In the genomic region with DNA sequence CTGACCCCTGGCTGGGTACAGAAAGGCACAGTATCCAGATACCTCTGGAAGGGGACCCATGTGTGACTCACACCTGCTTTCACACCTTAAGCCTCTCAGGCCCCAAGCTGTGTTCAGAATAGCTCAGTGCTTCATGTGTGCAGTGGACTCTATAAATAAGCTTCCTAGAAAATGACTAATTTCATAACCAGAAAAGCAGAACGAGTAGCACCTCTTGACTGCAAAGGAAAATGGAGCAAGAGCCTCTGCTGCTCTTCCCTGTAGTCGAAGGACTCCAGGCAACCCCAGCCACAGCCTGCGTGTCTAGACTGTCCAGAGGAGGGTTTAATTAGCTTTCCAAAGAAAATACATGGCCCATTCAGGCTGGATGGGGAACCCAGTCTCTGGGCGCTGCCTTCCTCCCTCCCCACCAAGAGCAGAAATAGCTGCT, we compare ENCODE assay signal across 10 cellular contexts. TPM values are rescaled to one million over a fixed set of nuclear protein-coding genes. Genes with fewer than 3 reads are reported as not detected.
DNase-seq lines count a peak whose midpoint lies in the region; ATAC-seq and TF ChIP-seq lines count a peak whose summit lies in the region.
"Had no signal": no experiment of that assay in that cellular context is flagged by ENCODE, and none has a peak within 500 bp of the region (broad histone marks: within the 10 kb centered on the region; RNA-seq: fewer than 3 reads in every experiment).

No MANE protein-coding gene starts in this region.

- H3F3A ChIP-seq in MM.1S (ENCODE audit: insufficient read depth, low read length) (peaks cover 15% of the 10 kb centered on the region), PC-3 (ENCODE audit: low read length, unreplicated experiment) (peaks cover 3% of the 10 kb centered on the region)

- H3K27ac ChIP-seq in MM.1S (ENCODE audit: low read length) = peak overlapping the region; percentile 83
- peak overlapping the region in 1 of 4 donors; percentile 58 for H3K27ac ChIP-seq in gastrocnemius medialis
- H3K27ac ChIP-seq in PC-3 (ENCODE audit: low read length) = no peak overlapping the region
- H3K27ac ChIP-seq: cardiac muscle cell, HL-60 had no signal

- H3K27me3 ChIP-seq in MM.1S (replicated peaks; ENCODE audit: insufficient read depth, low read length) (no peaks in the 10 kb centered on the region), gastrocnemius medialis (no peaks in the 10 kb centered on the region), H7 (ENCODE audit: control insufficient read depth, insufficient read depth, low read length) (no peaks in the 10 kb centered on the region), PC-3 (ENCODE audit: low read length) (no peaks in the 10 kb centered on the region)

- no peaks in the 10 kb centered on the region for H3K36me3 Mint-ChIP-seq in activated CD4-positive, alpha-beta T cell treated with anti-CD3 and anti-CD28 coated beads for 36 hours (ENCODE audit: low read depth)
- H3K36me3 Mint-ChIP-seq in activated CD4-positive, alpha-beta T cell treated with anti-CD3 and anti-CD28 coated beads, Interleukin-2, amount 10 ng/mL, durations not matched to agents 7 days and 5 days (ENCODE audit: low read depth) = no peaks in the 10 kb centered on the region

- POLR2A ChIA-PET in activated CD4-positive, alpha-beta T cell treated with anti-CD3 and anti-CD28 coated beads for 36 hours (lab: Charles Lee) = interaction anchor here (0.6 kb wide), 1 partner anchor 28 kb away, joined by 3 read pairs; no protein-coding TSS in a partner anchor
- POLR2A ChIA-PET in activated CD4-positive, alpha-beta T cell treated with anti-CD3 and anti-CD28 coated beads, Interleukin-2, amount 10 ng/mL, durations not matched to agents 7 days and 5 days (lab: Charles Lee) = no interaction called here
- POLR2A ChIA-PET in PC-3 (lab: Charles Lee; ENCODE audit: unreplicated experiment) = interaction anchor here (0.6 kb wide), 1 partner anchor 578 kb away, joined by 3 read pairs; no protein-coding TSS in a partner anchor

- ATAC-seq in activated CD4-positive, alpha-beta T cell treated with anti-CD3 and anti-CD28 coated beads for 36 hours = peak; percentile 63
- ATAC-seq in HG02610 (IDR thresholded peaks at IDR 0.05; ENCODE audit: unreplicated experiment) (peak; percentile 84), gastrocnemius medialis (peak; percentile 64 to 86), PC-3 (no peak)

- no peak overlapping the region for H3K4me3 ChIP-seq in MM.1S (ENCODE audit: low read length)
- no peak overlapping the region for H3K4me3 ChIP-seq in gastrocnemius medialis
- H3K4me3 ChIP-seq in H7 (ENCODE audit: insufficient read depth, low read depth, low read length) = no peak overlapping the region
- H3K4me3 ChIP-seq in PC-3 (ENCODE audit: low read length) = no peak overlapping the region
- H3K4me3 ChIP-seq: cardiac muscle cell had no signal

- BruUV-seq in PC-3 (replicated peaks; lab: Mats Ljungman, UMichigan) = no TSS peak

- H3K4me2 ChIP-seq in MM.1S (ENCODE audit: low read depth, low read length) = peak overlapping the region; percentile 51
- H3K4me2 ChIP-seq in PC-3 (ENCODE audit: low read length) = no peak overlapping the region

- H3K4me3 Mint-ChIP-seq in activated CD4-positive, alpha-beta T cell treated with anti-CD3 and anti-CD28 coated beads for 36 hours = no peak overlapping the region
- no peak overlapping the region for H3K4me3 Mint-ChIP-seq in activated CD4-positive, alpha-beta T cell treated with anti-CD3 and anti-CD28 coated beads, Interleukin-2, amount 10 ng/mL, durations not matched to agents 7 days and 5 days

- TF ChIP-seq CTCF in MM.1S (IDR thresholded peaks at IDR 0.05; ENCODE audit: low read length) (no peak), gastrocnemius medialis (IDR thresholded peaks at IDR 0.05 in 4 of 5, conservative IDR thresholded peaks at IDR 0.05 in 1 of 5) (no peak), PC-3 (conservative IDR thresholded peaks at IDR 0.05; ENCODE audit: low read depth, low read length) (no peak)

- H4K20me1 ChIP-seq in MM.1S (ENCODE audit: insufficient read depth, low read length) (no peaks in the 10 kb centered on the region), PC-3 (ENCODE audit: low read length) (no peaks in the 10 kb centered on the region)

- H3K9me3 ChIP-seq in MM.1S (replicated peaks; ENCODE audit: insufficient read depth, low read length) = no peaks in the 10 kb centered on the region
- no peaks in the 10 kb centered on the region for H3K9me3 ChIP-seq in gastrocnemius medialis
- no peaks in the 10 kb centered on the region for H3K9me3 ChIP-seq in PC-3 (ENCODE audit: low read length)

- peaks cover 19% of the 10 kb centered on the region for H3K27me3 Mint-ChIP-seq in activated CD4-positive, alpha-beta T cell treated with anti-CD3 and anti-CD28 coated beads for 36 hours
- peaks cover 5% of the 10 kb centered on the region for H3K27me3 Mint-ChIP-seq in activated CD4-positive, alpha-beta T cell treated with anti-CD3 and anti-CD28 coated beads, Interleukin-2, amount 10 ng/mL, durations not matched to agents 7 days and 5 days

- peak overlapping the region; percentile 27; the same call in 1 of the 2 replicates for H3K9ac ChIP-seq in MM.1S (ENCODE audit: low read length)
- no peak overlapping the region for H3K9ac ChIP-seq in PC-3 (ENCODE audit: low read length)

- no peak for TF ChIP-seq POLR2A in gastrocnemius medialis (IDR thresholded peaks at IDR 0.05)

- H2AFZ ChIP-seq in MM.1S (ENCODE audit: low read length) (peak overlapping the region; percentile 57), PC-3 (ENCODE audit: low read length) (no peak overlapping the region)

- no peak overlapping the region for H3K27ac Mint-ChIP-seq in activated CD4-positive, alpha-beta T cell treated with anti-CD3 and anti-CD28 coated beads for 36 hours
- no peak overlapping the region for H3K27ac Mint-ChIP-seq in activated CD4-positive, alpha-beta T cell treated with anti-CD3 and anti-CD28 coated beads, Interleukin-2, amount 10 ng/mL, durations not matched to agents 7 days and 5 days

- in situ Hi-C loops in gastrocnemius medialis (cut with MboI; ENCODE audit: low sequenced_read_pairs in 4 of 4) = no loop called here

- H3K9me2 ChIP-seq in MM.1S (replicated peaks; ENCODE audit: insufficient read depth, low read length) (no peaks in the 10 kb centered on the region), PC-3 (replicated peaks; ENCODE audit: low read length) (no peaks in the 10 kb centered on the region)

- H3K9me3 Mint-ChIP-seq in activated CD4-positive, alpha-beta T cell treated with anti-CD3 and anti-CD28 coated beads for 36 hours (ENCODE audit: low read depth) = no peaks in the 10 kb centered on the region
- H3K9me3 Mint-ChIP-seq in activated CD4-positive, alpha-beta T cell treated with anti-CD3 and anti-CD28 coated beads, Interleukin-2, amount 10 ng/mL, durations not matched to agents 7 days and 5 days = no peaks in the 10 kb centered on the region

- CTCF ChIA-PET in activated CD4-positive, alpha-beta T cell treated with anti-CD3 and anti-CD28 coated beads for 36 hours (lab: Charles Lee) = interaction anchor here (1.0 to 1.9 kb wide), 9 partner anchors 8 to 228 kb away, joined by 3 to 8 read pairs (median 3); no protein-coding TSS in a partner anchor
- CTCF ChIA-PET in activated CD4-positive, alpha-beta T cell treated with anti-CD3 and anti-CD28 coated beads, Interleukin-2, amount 10 ng/mL, durations not matched to agents 7 days and 5 days (lab: Charles Lee) = interaction anchor here (1.0 to 2.2 kb wide), 8 partner anchors 11 to 662 kb away, joined by 3 to 10 read pairs (median 6); a partner anchor contains a TSS
- CTCF ChIA-PET in PC-3 (lab: Charles Lee) = no interaction called here

- no peak for DNase-seq in activated CD4-positive, alpha-beta T cell treated with anti-CD3 and anti-CD28 coated beads for 36 hours
- DNase-seq in activated CD4-positive, alpha-beta T cell treated with anti-CD3 and anti-CD28 coated beads, Interleukin-2, amount 10 ng/mL, durations not matched to agents 7 days and 5 days = no peak
- peak; percentile 79 for DNase-seq in MM.1S
- peak in 1 of 2 donors; percentile 40 for DNase-seq in gastrocnemius medialis
- DNase-seq in H7 = no peak
- DNase-seq in NCI-H526 (lab: John Stamatoyannopoulos, UW) = no peak
- no peak for DNase-seq in PC-3

- no peaks in the 10 kb centered on the region for H3K79me2 ChIP-seq in MM.1S (ENCODE audit: low read length)
- H3K79me2 ChIP-seq in PC-3 (ENCODE audit: low read length) = no peaks in the 10 kb centered on the region

- peaks cover 34% of the 10 kb centered on the region for H3K4me1 ChIP-seq in MM.1S (ENCODE audit: low read length)
- H3K4me1 ChIP-seq in gastrocnemius medialis = no peaks in the 10 kb centered on the region
- H3K4me1 ChIP-seq in PC-3 (ENCODE audit: insufficient read depth, low read length) = peaks cover 11% of the 10 kb centered on the region

- no peaks in the 10 kb centered on the region for H3K36me3 ChIP-seq in MM.1S (replicated peaks; ENCODE audit: insufficient read depth, low read length)
- H3K36me3 ChIP-seq in gastrocnemius medialis = no peaks in the 10 kb centered on the region
- H3K36me3 ChIP-seq in H7 (replicated peaks; ENCODE audit: control insufficient read depth, insufficient read depth, low read length) = no peaks in the 10 kb centered on the region
- no peaks in the 10 kb centered on the region for H3K36me3 ChIP-seq in PC-3 (ENCODE audit: low read depth, low read length)
- H3K36me3 ChIP-seq: cardiac muscle cell had no signal

- H3K4me1 Mint-ChIP-seq in activated CD4-positive, alpha-beta T cell treated with anti-CD3 and anti-CD28 coated beads for 36 hours = peaks cover 11% of the 10 kb centered on the region
- H3K4me1 Mint-ChIP-seq in activated CD4-positive, alpha-beta T cell treated with anti-CD3 and anti-CD28 coated beads, Interleukin-2, amount 10 ng/mL, durations not matched to agents 7 days and 5 days = peaks cover 20% of the 10 kb centered on the region

- intact Hi-C loops in activated CD4-positive, alpha-beta T cell treated with anti-CD3 and anti-CD28 coated beads for 36 hours (cut with DNase I, micrococcal nuclease) = no loop called here
- intact Hi-C loops in gastrocnemius medialis (cut with DNase I; ENCODE audit: low total_unique reads) = no loop called here
- intact Hi-C loops in PC-3 (cut with micrococcal nuclease) = no loop called here

RNA-seq across cellular contexts. Expression of a gene that starts 23.1 kb away (rescaled TPM):
- not detected for total RNA-seq in activated CD4-positive, alpha-beta T cell treated with anti-CD3 and anti-CD28 coated beads for 36 hours
- total RNA-seq in activated CD4-positive, alpha-beta T cell treated with anti-CD3 and anti-CD28 coated beads, Interleukin-2, amount 10 ng/mL, durations not matched to agents 7 days and 5 days = not detected
- total RNA-seq in gastrocnemius medialis = under 1 TPM; 0.15 to 0.51 (median 0.39) TPM
- 1.7 and 3.0 TPM in 2 replicates for total RNA-seq in H7 (2014; rRNA removed; shearing (Covaris generic))
- 0.95 and 2.8 TPM in 2 replicates for total RNA-seq in PC-3 (2014; rRNA removed)

RNA-seq across cellular contexts. Expression of a gene that starts 42.5 kb away (rescaled TPM):
- under 1 TPM; 0.28 to 0.41 TPM for total RNA-seq in activated CD4-positive, alpha-beta T cell treated with anti-CD3 and anti-CD28 coated beads for 36 hours
- under 1 TPM in 1 of 2 experiments, not detected in 1; 0.05 TPM for total RNA-seq in activated CD4-positive, alpha-beta T cell treated with anti-CD3 and anti-CD28 coated beads, Interleukin-2, amount 10 ng/mL, durations not matched to agents 7 days and 5 days
- total RNA-seq in gastrocnemius medialis = not detected
- 0.07 and 0.76 TPM in 2 replicates for total RNA-seq in H7 (2014; rRNA removed; shearing (Covaris generic))
- 0.12 TPM in 1 of 2 replicates, not detected in the other for total RNA-seq in PC-3 (2014; rRNA removed)
